In genomic region chr1:31549807-31550620, GRCh38 we compare ENCODE assay signal across 9 cellular contexts. TPM values are rescaled to one million over a fixed set of nuclear protein-coding genes. Genes with fewer than 3 reads are reported as not detected.
A peak's percentile ranks its signal among the peaks of the same experiment; 100 is the strongest.
DNase-seq lines count a peak whose midpoint lies in the region; ATAC-seq, FAIRE-seq and TF ChIP-seq lines count a peak whose summit lies in the region.
"Had no signal": no experiment of that assay in that cellular context is flagged by ENCODE, and none has a peak within 500 bp of the region (broad histone marks: within the 10 kb centered on the region; RNA-seq: fewer than 3 reads in every experiment).

No MANE protein-coding gene starts in this region.

- H3K9me3 Mint-ChIP-seq in HFFc6: no peaks in the 10 kb centered on the region

- peak; percentile 41 for FAIRE-seq in RCC 7860 (lab: Jason Lieb, UNC)

- no peaks in the 10 kb centered on the region for H3K36me3 ChIP-seq in tibial artery

- peak overlapping the region; percentile 87 for H3K27ac Mint-ChIP-seq in HFFc6
- H3K27ac Mint-ChIP-seq: activated naive CD8-positive, alpha-beta T cell had no signal

- ATAC-seq in SK-N-SH treated with all-trans-retinoic acid at 6 μM for 48 hours: no peak

- peak overlapping the region; percentile 88 for H3K4me3 Mint-ChIP-seq in HFFc6

- H3K36me3 Mint-ChIP-seq in HFFc6 (ENCODE audit: low read depth): no peaks in the 10 kb centered on the region
- H3K36me3 Mint-ChIP-seq: activated naive CD8-positive, alpha-beta T cell had no signal

- H3K27me3 ChIP-seq in tibial artery: peaks cover 0 to 17% of the 10 kb centered on the region in 2 donors

- intact Hi-C loops in tibial artery (cut with DNase I; ENCODE audit: low total_unique reads): loop anchor here (10.0 kb wide), 1 partner anchor 115 kb away; no protein-coding TSS in a partner anchor

- no peak overlapping the region for H3K27ac ChIP-seq in tibial artery

- H3K4me1 Mint-ChIP-seq in HFFc6 (ENCODE audit: low read depth): no peaks in the 10 kb centered on the region; the same call in 1 of the 2 replicates

- no peaks in the 10 kb centered on the region; the same call in none of the 2 replicates for H3K27me3 Mint-ChIP-seq in HFFc6 (ENCODE audit: insufficient read depth)

- no peak for TF ChIP-seq CTCF in HFFc6 (IDR thresholded peaks at IDR 0.05)
- no peak for TF ChIP-seq CTCF in tibial artery (IDR thresholded peaks at IDR 0.05)

- DNase-seq in COLO829 (ENCODE audit: low spot score) (peak; percentile 17), HFFc6 (peak; percentile 34), RCC 7860 (ENCODE audit: low spot score) (peak; percentile 31), NCI-H1930 (lab: John Stamatoyannopoulos, UW) (no peak), tibial artery (no peak), GOT3 (lab: John Stamatoyannopoulos, UW) (no peak)

- peaks cover 0 to 16% (median 11%) of the 10 kb centered on the region in 4 donors for H3K4me1 ChIP-seq in tibial artery

- H3K4me3 ChIP-seq in iPS-11a (ENCODE audit: low read depth, low read length) (peak overlapping the region; percentile 65), tibial artery (no peak overlapping the region)

- no peaks in the 10 kb centered on the region for H3K9me3 ChIP-seq in tibial artery

TF ChIP-seq in SK-N-SH treated with all-trans-retinoic acid at 6 μM for 48 hours, 23 proteins besides CTCF, POLR2A, EP300 and RAD21:
- TF ChIP-seq, protein P1, sequence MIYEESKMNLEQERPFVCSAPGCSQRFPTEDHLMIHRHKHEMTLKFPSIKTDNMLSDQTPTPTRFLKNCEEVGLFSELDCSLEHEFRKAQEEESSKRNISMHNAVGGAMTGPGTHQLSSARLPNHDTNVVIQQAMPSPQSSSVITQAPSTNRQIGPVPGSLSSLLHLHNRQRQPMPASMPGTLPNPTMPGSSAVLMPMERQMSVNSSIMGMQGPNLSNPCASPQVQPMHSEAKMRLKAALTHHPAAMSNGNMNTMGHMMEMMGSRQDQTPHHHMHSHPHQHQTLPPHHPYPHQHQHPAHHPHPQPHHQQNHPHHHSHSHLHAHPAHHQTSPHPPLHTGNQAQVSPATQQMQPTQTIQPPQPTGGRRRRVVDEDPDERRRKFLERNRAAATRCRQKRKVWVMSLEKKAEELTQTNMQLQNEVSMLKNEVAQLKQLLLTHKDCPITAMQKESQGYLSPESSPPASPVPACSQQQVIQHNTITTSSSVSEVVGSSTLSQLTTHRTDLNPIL (CRISPR knock-in tag; IDR thresholded peaks at IDR 0.05; ENCODE audit: low read depth): no peak
- TF ChIP-seq ZNF565 (CRISPR knock-in tag; conservative IDR thresholded peaks at IDR 0.05; ENCODE audit: low read depth): no peak
- no peak for TF ChIP-seq ZNF8 (CRISPR knock-in tag; IDR thresholded peaks at IDR 0.05)
- TF ChIP-seq, protein P2, sequence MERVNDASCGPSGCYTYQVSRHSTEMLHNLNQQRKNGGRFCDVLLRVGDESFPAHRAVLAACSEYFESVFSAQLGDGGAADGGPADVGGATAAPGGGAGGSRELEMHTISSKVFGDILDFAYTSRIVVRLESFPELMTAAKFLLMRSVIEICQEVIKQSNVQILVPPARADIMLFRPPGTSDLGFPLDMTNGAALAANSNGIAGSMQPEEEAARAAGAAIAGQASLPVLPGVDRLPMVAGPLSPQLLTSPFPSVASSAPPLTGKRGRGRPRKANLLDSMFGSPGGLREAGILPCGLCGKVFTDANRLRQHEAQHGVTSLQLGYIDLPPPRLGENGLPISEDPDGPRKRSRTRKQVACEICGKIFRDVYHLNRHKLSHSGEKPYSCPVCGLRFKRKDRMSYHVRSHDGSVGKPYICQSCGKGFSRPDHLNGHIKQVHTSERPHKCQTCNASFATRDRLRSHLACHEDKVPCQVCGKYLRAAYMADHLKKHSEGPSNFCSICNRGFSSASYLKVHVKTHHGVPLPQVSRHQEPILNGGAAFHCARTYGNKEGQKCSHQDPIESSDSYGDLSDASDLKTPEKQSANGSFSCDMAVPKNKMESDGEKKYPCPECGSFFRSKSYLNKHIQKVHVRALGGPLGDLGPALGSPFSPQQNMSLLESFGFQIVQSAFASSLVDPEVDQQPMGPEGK (CRISPR knock-in tag; IDR thresholded peaks at IDR 0.05; ENCODE audit: borderline replicate concordance): no peak
- no peak for TF ChIP-seq OSR1 (CRISPR knock-in tag; IDR thresholded peaks at IDR 0.05)
- no peak for TF ChIP-seq PPARA (CRISPR knock-in tag; IDR thresholded peaks at IDR 0.05; ENCODE audit: borderline replicate concordance)
- no peak for TF ChIP-seq SNAI2 (CRISPR knock-in tag; IDR thresholded peaks at IDR 0.05)
- no peak for TF ChIP-seq ZNF70 (CRISPR knock-in tag; IDR thresholded peaks at IDR 0.05)
- TF ChIP-seq, protein P3, sequence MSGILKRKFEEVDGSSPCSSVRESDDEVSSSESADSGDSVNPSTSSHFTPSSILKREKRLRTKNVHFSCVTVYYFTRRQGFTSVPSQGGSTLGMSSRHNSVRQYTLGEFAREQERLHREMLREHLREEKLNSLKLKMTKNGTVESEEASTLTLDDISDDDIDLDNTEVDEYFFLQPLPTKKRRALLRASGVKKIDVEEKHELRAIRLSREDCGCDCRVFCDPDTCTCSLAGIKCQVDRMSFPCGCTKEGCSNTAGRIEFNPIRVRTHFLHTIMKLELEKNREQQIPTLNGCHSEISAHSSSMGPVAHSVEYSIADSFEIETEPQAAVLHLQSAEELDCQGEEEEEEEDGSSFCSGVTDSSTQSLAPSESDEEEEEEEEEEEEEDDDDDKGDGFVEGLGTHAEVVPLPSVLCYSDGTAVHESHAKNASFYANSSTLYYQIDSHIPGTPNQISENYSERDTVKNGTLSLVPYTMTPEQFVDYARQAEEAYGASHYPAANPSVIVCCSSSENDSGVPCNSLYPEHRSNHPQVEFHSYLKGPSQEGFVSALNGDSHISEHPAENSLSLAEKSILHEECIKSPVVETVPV (CRISPR knock-in tag; IDR thresholded peaks at IDR 0.05): no peak
- no peak for TF ChIP-seq ISL1 (CRISPR knock-in tag; IDR thresholded peaks at IDR 0.05)
- TF ChIP-seq CSDC2 (CRISPR knock-in tag; IDR thresholded peaks at IDR 0.05): no peak
- no peak for TF ChIP-seq ESRRG (CRISPR knock-in tag; IDR thresholded peaks at IDR 0.05)
- no peak for TF ChIP-seq TCF4 (CRISPR knock-in tag; IDR thresholded peaks at IDR 0.05; ENCODE audit: borderline replicate concordance)
- TF ChIP-seq TSHZ2 (CRISPR knock-in tag; IDR thresholded peaks at IDR 0.05): no peak
- TF ChIP-seq ARNTL (CRISPR knock-in tag; IDR thresholded peaks at IDR 0.05; ENCODE audit: borderline replicate concordance, low read depth): no peak
- no peak for TF ChIP-seq TOX (CRISPR knock-in tag; IDR thresholded peaks at IDR 0.05; ENCODE audit: borderline replicate concordance)
- TF ChIP-seq, protein P4, sequence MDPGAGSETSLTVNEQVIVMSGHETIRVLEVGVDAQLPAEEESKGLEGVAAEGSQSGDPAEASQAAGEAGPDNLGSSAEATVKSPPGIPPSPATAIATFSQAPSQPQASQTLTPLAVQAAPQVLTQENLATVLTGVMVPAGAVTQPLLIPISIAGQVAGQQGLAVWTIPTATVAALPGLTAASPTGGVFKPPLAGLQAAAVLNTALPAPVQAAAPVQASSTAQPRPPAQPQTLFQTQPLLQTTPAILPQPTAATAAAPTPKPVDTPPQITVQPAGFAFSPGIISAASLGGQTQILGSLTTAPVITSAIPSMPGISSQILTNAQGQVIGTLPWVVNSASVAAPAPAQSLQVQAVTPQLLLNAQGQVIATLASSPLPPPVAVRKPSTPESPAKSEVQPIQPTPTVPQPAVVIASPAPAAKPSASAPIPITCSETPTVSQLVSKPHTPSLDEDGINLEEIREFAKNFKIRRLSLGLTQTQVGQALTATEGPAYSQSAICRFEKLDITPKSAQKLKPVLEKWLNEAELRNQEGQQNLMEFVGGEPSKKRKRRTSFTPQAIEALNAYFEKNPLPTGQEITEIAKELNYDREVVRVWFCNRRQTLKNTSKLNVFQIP (CRISPR knock-in tag; IDR thresholded peaks at IDR 0.05; ENCODE audit: borderline replicate concordance, low read depth): no peak
- TF ChIP-seq BACH2 (CRISPR knock-in tag; IDR thresholded peaks at IDR 0.05; ENCODE audit: borderline replicate concordance): no peak
- TF ChIP-seq ZFP3 (CRISPR knock-in tag; IDR thresholded peaks at IDR 0.05): no peak

RNA-seq across cellular contexts. Expression of gene TINAGL1, which starts 26.3 kb away (rescaled TPM):
- 1 to 10 TPM in 5 of 6 experiments, under 1 TPM in 1; 0.91 to 4.0 (median 1.9) TPM for total RNA-seq in HFFc6 (2021; fragmentation: NEBNext Ultra II Directional; extraction: Animal tissue kit (Norgen Biotek cat#: 25700))

Comparison
In these comparisons a context has a peak if more than half of its experiments do, and no peak if none do; other contexts are left out.
1. DNase-seq: peak in COLO829 (single experiment), HFFc6 (single experiment) and RCC 7860 (single experiment); none in NCI-H1930 (0 of 2), tibial artery (0 of 2) and GOT3 (single experiment).